ENCODE assay signal across 8 cellular contexts in the genomic region with DNA sequence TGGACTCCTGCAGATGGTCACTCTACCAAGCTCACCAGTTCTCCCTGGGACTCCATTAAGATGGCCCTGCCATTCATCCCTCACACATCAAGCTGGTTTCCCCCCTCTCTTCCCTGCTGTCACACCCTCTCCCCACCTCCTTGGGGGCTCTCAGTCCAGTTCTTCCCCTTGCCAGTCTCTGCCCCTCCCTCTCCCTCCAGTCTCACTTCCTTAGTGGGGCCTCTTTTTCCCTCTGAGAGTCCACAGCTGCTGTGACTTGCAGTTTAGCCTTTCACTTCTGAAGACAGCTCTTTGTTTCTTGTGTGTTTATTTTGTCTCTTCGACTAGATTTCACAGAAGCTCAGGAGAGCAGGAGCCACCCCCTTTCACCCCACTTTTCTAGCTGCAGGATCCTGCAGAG. TPM values are rescaled to one million over a fixed set of nuclear protein-coding genes. Genes with fewer than 3 reads are reported as not detected.
DNase-seq lines count a peak whose midpoint lies in the region; ATAC-seq and TF ChIP-seq lines count a peak whose summit lies in the region.

No MANE protein-coding gene starts in this region.

- no peaks in the 10 kb centered on the region for H3K9me3 Mint-ChIP-seq in IgD-negative memory B cell

- no peak for TF ChIP-seq CTCF in choroid plexus epithelial cell (conservative IDR thresholded peaks at IDR 0.05; ENCODE audit: low read depth, low read length)

- ATAC-seq in GM21515 (IDR thresholded peaks at IDR 0.05; ENCODE audit: unreplicated experiment): peak; percentile 35

- H3K36me3 Mint-ChIP-seq in IgD-negative memory B cell: peaks cover 9% of the 10 kb centered on the region

- H3K27me3 Mint-ChIP-seq in IgD-negative memory B cell: no peaks in the 10 kb centered on the region

- peak overlapping the region in 3 of 4 donors; percentile 10 to 83 (median 80) for H3K4me3 Mint-ChIP-seq in IgD-negative memory B cell

- DNase-seq in GF-D8 (lab: John Stamatoyannopoulos, UW) (peak; percentile 32), choroid plexus epithelial cell (ENCODE audit: low read depth) (peak; percentile 9), NCI-H2107 (lab: John Stamatoyannopoulos, UW) (no peak), DMS53 (lab: John Stamatoyannopoulos, UW) (no peak)
- no peak for DNase-seq in activated CD8-positive, alpha-beta memory T cell treated with anti-CD3 and anti-CD28 coated beads for 24 hours
- DNase-seq in effector CD8-positive, alpha-beta T cell (lab: John Stamatoyannopoulos, UW): no peak

- H3K4me1 Mint-ChIP-seq in IgD-negative memory B cell: peaks cover 73 to 87% (median 77%) of the 10 kb centered on the region in 3 donors

- no peak overlapping the region for H3K4me3 ChIP-seq in choroid plexus epithelial cell (ENCODE audit: low read depth, low read length)

- peak overlapping the region; percentile 43 to 87 (median 85) for H3K27ac Mint-ChIP-seq in IgD-negative memory B cell

RNA-seq across cellular contexts. Expression of gene DOCK2, which starts 10.5 kb away (rescaled TPM):
- 114 TPM for polyA plus RNA-seq in IgD-negative memory B cell

Comparison
In these comparisons a context has a peak if more than half of its experiments do, and no peak if none do; other contexts are left out.
1. DNase-seq: peak in GF-D8 (single experiment) and choroid plexus epithelial cell (single experiment); none in NCI-H2107 (single experiment), activated CD8-positive, alpha-beta memory T cell treated with anti-CD3 and anti-CD28 coated beads for 24 hours (single experiment), DMS53 (single experiment) and effector CD8-positive, alpha-beta T cell (single experiment).